9 cellular contexts compared by ENCODE assay signal in the genomic region with DNA sequence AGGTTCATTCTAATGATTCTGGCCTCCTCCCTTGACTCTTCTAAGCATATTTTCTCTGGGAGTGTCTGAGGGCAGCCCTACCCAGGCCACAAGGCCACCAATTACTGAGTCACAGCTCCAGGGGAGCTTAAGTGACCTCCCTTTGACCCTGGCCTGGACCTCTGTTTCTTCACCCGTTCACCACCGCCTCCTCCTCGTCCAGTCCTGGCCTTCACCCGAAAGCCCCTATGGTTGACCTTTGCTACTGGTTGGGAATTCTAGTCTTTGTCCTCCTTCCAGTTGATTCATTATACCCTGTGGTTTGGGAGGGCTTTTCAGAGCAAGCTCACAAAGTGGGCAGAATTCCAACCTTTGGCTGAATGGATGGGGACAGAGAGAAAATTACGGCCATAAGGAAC.
DNase-seq lines count a peak whose midpoint lies in the region; ATAC-seq and TF ChIP-seq lines count a peak whose summit lies in the region.
"Had no signal": no experiment of that assay in that cellular context is flagged by ENCODE, and none has a peak within 500 bp of the region (broad histone marks: within the 10 kb centered on the region; RNA-seq: fewer than 3 reads in every experiment).

No MANE protein-coding gene starts in this region.

- H3K4me3 ChIP-seq in adrenal gland: no peak overlapping the region
- H3K4me3 ChIP-seq in hepatocyte: no peak overlapping the region
- no peak overlapping the region for H3K4me3 ChIP-seq in stomach smooth muscle (ENCODE audit: low read length in 2 of 2)

- no peak overlapping the region for H3K4me2 ChIP-seq in hepatocyte

- H3K27ac ChIP-seq in adrenal gland (peak overlapping the region in 4 of 5 donors; percentile 31 to 68 (median 60)), hepatocyte (peak overlapping the region; percentile 32), stomach smooth muscle (ENCODE audit: low read length) (peak overlapping the region; percentile 82)

- H3K9me3 ChIP-seq in adrenal gland (replicated peaks in 1 of 3) (no peaks in the 10 kb centered on the region), hepatocyte (ENCODE audit: low read depth) (no peaks in the 10 kb centered on the region), stomach smooth muscle (ENCODE audit: control insufficient read depth in 2 of 2, low read length in 2 of 2) (no peaks in the 10 kb centered on the region)

- DNase-seq in HCEC 1CT: peak; percentile 71
- peak; percentile 47 to 84 (median 71) for DNase-seq in adrenal gland
- DNase-seq in hepatocyte (ENCODE audit: low spot score): no peak
- no peak for DNase-seq in HEK293T (ENCODE audit: extremely low spot score)
- no peak for DNase-seq in NCI-H1417 treated with DMSO at 0.1 percent for 48 hours (lab: John Stamatoyannopoulos, UW)
- no peak for DNase-seq in stimulated activated naive CD4-positive, alpha-beta T cell treated with Interleukin-2 at 50 U/mL for 16 hours (lab: John Stamatoyannopoulos, UW)
- DNase-seq: activated CD4-positive, alpha-beta memory T cell treated with anti-CD3 and anti-CD28 coated beads for 36 hours had no signal

- H3K36me3 ChIP-seq in adrenal gland (replicated peaks in 1 of 2) (peaks cover 0 to 33% of the 10 kb centered on the region in 2 donors), hepatocyte (replicated peaks; ENCODE audit: insufficient read depth, low read depth) (no peaks in the 10 kb centered on the region), stomach smooth muscle (ENCODE audit: control insufficient read depth in 2 of 2, insufficient read depth in 2 of 2, low read length in 2 of 2) (peaks cover 48 to 49% of the 10 kb centered on the region in 2 donors)

- H4K20me1 ChIP-seq in hepatocyte (ENCODE audit: insufficient read depth, poor library complexity, severe bottlenecking): no peaks in the 10 kb centered on the region

- no peaks in the 10 kb centered on the region for H3K79me2 ChIP-seq in hepatocyte

- H3K27me3 ChIP-seq in adrenal gland: no peaks in the 10 kb centered on the region
- H3K27me3 ChIP-seq in hepatocyte: no peaks in the 10 kb centered on the region
- H3K27me3 ChIP-seq in stomach smooth muscle (ENCODE audit: control insufficient read depth in 1 of 2, insufficient read depth in 2 of 2, low read length in 2 of 2): no peaks in the 10 kb centered on the region

- TF ChIP-seq CTCF in adrenal gland (IDR thresholded peaks at IDR 0.05): no peak
- no peak for TF ChIP-seq CTCF in hepatocyte (IDR thresholded peaks at IDR 0.05; ENCODE audit: poor library complexity)

- H3K4me1 ChIP-seq in adrenal gland (replicated peaks in 1 of 2): peaks cover 34 to 67% of the 10 kb centered on the region in 2 donors
- peaks cover 30% of the 10 kb centered on the region for H3K4me1 ChIP-seq in hepatocyte (ENCODE audit: insufficient read depth)
- peaks cover 79% of the 10 kb centered on the region for H3K4me1 ChIP-seq in stomach smooth muscle (ENCODE audit: control insufficient read depth, insufficient read depth, low read length)

- no peaks in the 10 kb centered on the region for H3K9me2 ChIP-seq in hepatocyte (replicated peaks; ENCODE audit: insufficient read depth)

- ATAC-seq in GM18502 (IDR thresholded peaks at IDR 0.05; ENCODE audit: poor library complexity, unreplicated experiment): no peak

- no peak overlapping the region for H2AFZ ChIP-seq in hepatocyte

- no peak for TF ChIP-seq POLR2A in adrenal gland (IDR thresholded peaks at IDR 0.05)

- intact Hi-C loops in adrenal gland (cut with DNase I): no loop called here

- POLR2A ChIA-PET in HEK293T (lab: Yijun Ruan, JAX): no interaction called here

- no peak overlapping the region for H3K9ac ChIP-seq in stomach smooth muscle (ENCODE audit: low read length in 2 of 2)

- CTCF ChIA-PET in HEK293T (lab: Yijun Ruan, JAX): interaction anchor here (0.6 kb wide), 1 partner anchor 186 kb away, joined by 3 read pairs; no protein-coding TSS in a partner anchor

- WGBS in adrenal gland, 4 donors: 11 to 27% (median 23%) methylated on average over 4 to 5 of the region's 5 CpGs
- 47% methylated on average over 5 of the region's 5 CpGs for WGBS in hepatocyte (ENCODE audit: low lambda C conversion rate, missing lambda C conversion rate)

TF ChIP-seq in HEK293T, 16 proteins besides CTCF, POLR2A, EP300 and RAD21:
- TF ChIP-seq HDGF (IDR thresholded peaks at IDR 0.05; ENCODE audit: borderline replicate concordance) (no peak), FOXM1 (IDR thresholded peaks at IDR 0.05; ENCODE audit: borderline replicate concordance) (no peak), ZNF384 (IDR thresholded peaks at IDR 0.05) (no peak), LEF1 (IDR thresholded peaks at IDR 0.05; ENCODE audit: borderline replicate concordance) (no peak)

Comparison
In these comparisons a context has a peak if more than half of its experiments do, and no peak if none do; other contexts are left out.
1. DNase-seq: peak in HCEC 1CT (single experiment) and adrenal gland (7 of 7); none in hepatocyte (single experiment), HEK293T (single experiment), NCI-H1417 treated with DMSO at 0.1 percent for 48 hours (single experiment) and stimulated activated naive CD4-positive, alpha-beta T cell treated with Interleukin-2 at 50 U/mL for 16 hours (single experiment).
2. H3K27ac ChIP-seq: peak in every context shown above with its lines; median percentile 82 in stomach smooth muscle; 60 in adrenal gland; 32 in hepatocyte.